ENCODE assay signal across 13 cellular contexts in the genomic region with DNA sequence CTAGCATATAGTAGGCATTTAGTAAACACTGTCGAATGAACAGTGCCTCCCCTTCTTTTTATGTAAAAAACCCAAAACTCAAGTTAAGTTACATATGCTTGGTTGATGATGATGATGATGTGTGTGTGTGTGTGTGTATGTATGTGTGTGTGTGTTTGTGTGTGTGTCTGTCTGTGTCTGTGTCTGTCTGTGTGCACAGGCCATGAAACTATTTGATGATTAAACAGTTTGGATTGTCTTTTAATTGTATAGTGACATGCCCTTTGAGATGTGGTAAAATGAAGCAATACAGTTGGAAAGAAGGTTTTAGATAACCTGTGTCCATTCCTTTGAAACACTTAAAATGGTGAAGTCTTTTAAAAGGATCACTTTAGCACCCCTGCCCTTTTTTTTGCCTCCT.
DNase-seq lines count a peak whose midpoint lies in the region; ATAC-seq and TF ChIP-seq lines count a peak whose summit lies in the region.
"Had no signal": no experiment of that assay in that cellular context is flagged by ENCODE, and none has a peak within 500 bp of the region (broad histone marks: within the 10 kb centered on the region; RNA-seq: fewer than 3 reads in every experiment).

No MANE protein-coding gene starts in this region.

- DNase-seq in Caki2 (ENCODE audit: low read depth) (peak; percentile 46), PC-9 (peak in 1 of 2 experiments; percentile 84), mucosa of descending colon (no peak), NCI-H524 (lab: John Stamatoyannopoulos, UW) (no peak), NOMO-1 (lab: John Stamatoyannopoulos, UW; ENCODE audit: unreplicated experiment in 2 of 2) (no peak)
- DNase-seq: activated B cell treated with CpG ODN at 0.5 μM for 24 hours, cerebellar nuclear complex, SIG-M5, upper lobe of left lung had no signal

- peak overlapping the region; percentile 63 for H3K27ac ChIP-seq in PC-9
- H3K27ac ChIP-seq: BLaER1 treated with 17β-estradiol and CSF1 and Interleukin-3, amounts not matched to agents 10 nM and 100 nM; upper lobe of left lung had no signal

- POLR2A ChIA-PET in PC-9 (lab: Charles Lee; ENCODE audit: unreplicated experiment): no interaction called here

- no peaks in the 10 kb centered on the region for H3K27me3 ChIP-seq in PC-9 (ENCODE audit: insufficient read depth, low read depth)
- H3K27me3 ChIP-seq: BLaER1 treated with 17β-estradiol and CSF1 and Interleukin-3, amounts not matched to agents 10 nM and 100 nM; upper lobe of left lung had no signal

- TF ChIP-seq CTCF in PC-9 (conservative IDR thresholded peaks at IDR 0.05): no peak
- TF ChIP-seq CTCF in mucosa of descending colon (IDR thresholded peaks at IDR 0.05): no peak

- CTCF ChIA-PET in PC-9 (lab: Charles Lee): no interaction called here

- in situ Hi-C loops in Caki2 (cut with HindIII; ENCODE audit: low pct_unique_long_range_greater_than_20kb, low sequenced_read_pairs): no loop called here

- H3K9me2 ChIP-seq in PC-9 (ENCODE audit: insufficient read depth): no peaks in the 10 kb centered on the region

- H3F3A ChIP-seq in PC-9 (ENCODE audit: insufficient read depth, low read depth): peaks cover 46% of the 10 kb centered on the region

- H2AFZ ChIP-seq in PC-9: no peak overlapping the region

- H3K4me1 ChIP-seq in PC-9 (replicated peaks; ENCODE audit: insufficient read depth): peaks cover 70% of the 10 kb centered on the region
- H3K4me1 ChIP-seq in mucosa of descending colon (ENCODE audit: low read depth): peaks cover 13% of the 10 kb centered on the region

- no TSS peak for BruUV-seq in PC-9 (replicated peaks; lab: Mats Ljungman, UMichigan)

- H3K4me3 ChIP-seq in PC-9 (peak overlapping the region; percentile 27; the same call in 1 of the 2 replicates), mucosa of descending colon (no peak overlapping the region)
- H3K4me3 ChIP-seq: BLaER1 treated with 17β-estradiol and CSF1 and Interleukin-3, amounts not matched to agents 10 nM and 100 nM; upper lobe of left lung had no signal

- intact Hi-C loops in PC-9 (cut with micrococcal nuclease; ENCODE audit: unreplicated experiment): no loop called here
- intact Hi-C loops in mucosa of descending colon (cut with DNase I, micrococcal nuclease): no loop called here

- H3K4me2 ChIP-seq in PC-9: peak overlapping the region; percentile 61

- H3K9me3 ChIP-seq in PC-9 (ENCODE audit: insufficient read depth, low read depth): no peaks in the 10 kb centered on the region
- no peaks in the 10 kb centered on the region for H3K9me3 ChIP-seq in mucosa of descending colon
- H3K9me3 ChIP-seq: BLaER1 treated with 17β-estradiol and CSF1 and Interleukin-3, amounts not matched to agents 10 nM and 100 nM; upper lobe of left lung had no signal

- no peaks in the 10 kb centered on the region for H3K36me3 ChIP-seq in PC-9 (ENCODE audit: low read depth)
- H3K36me3 ChIP-seq in mucosa of descending colon (ENCODE audit: low read depth): no peaks in the 10 kb centered on the region
- H3K36me3 ChIP-seq: upper lobe of left lung had no signal

- H4K20me1 ChIP-seq in PC-9 (ENCODE audit: insufficient read depth): peaks cover 14% of the 10 kb centered on the region; the same call in 1 of the 2 replicates

- H3K79me2 ChIP-seq in PC-9 (ENCODE audit: low read depth): peaks cover 96% of the 10 kb centered on the region

- ATAC-seq in esophagus mucosa: peak; percentile 65
- peak; percentile 54 for ATAC-seq in mucosa of descending colon
- ATAC-seq in HG02840 (IDR thresholded peaks at IDR 0.05; ENCODE audit: low FRiP score, unreplicated experiment): no peak
- no peak for ATAC-seq in GM18861 (IDR thresholded peaks at IDR 0.05; ENCODE audit: unreplicated experiment)

Comparison
In these comparisons a context has a peak if more than half of its experiments do, and no peak if none do; other contexts are left out.
1. ATAC-seq: peak in esophagus mucosa (single experiment) and mucosa of descending colon (single experiment); none in HG02840 (single experiment) and GM18861 (single experiment).